ENCODE assay signal across 23 cellular contexts in the genomic region with DNA sequence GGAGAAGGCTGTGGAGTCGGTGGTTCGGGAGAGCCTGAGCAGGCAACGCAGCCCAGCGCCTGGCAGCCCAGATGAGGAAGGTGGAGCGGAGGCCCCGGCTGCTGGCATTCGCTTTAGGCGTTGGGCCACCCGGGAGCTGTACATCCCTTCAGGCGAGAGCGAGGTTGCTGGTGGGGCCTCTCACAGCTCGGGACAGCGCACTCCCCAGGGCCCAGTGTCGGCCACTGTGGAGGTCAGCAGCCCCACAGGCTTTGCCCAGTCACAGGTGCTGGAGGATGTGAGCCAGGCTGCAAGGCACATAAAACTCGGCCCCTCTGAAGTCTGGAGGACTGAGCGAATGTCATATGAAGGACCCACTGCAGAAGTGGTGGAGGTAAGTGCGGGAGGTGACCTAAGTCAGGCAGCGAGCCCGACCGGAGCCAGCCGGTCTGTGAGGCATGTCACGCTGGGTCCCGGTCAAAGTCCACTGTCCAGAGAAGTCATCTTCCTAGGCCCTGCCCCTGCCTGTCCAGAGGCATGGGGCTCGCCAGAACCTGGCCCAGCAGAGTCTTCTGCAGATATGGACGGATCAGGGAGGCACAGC. TPM values are rescaled to one million over a fixed set of nuclear protein-coding genes. Genes with fewer than 3 reads are reported as not detected.
DNase-seq lines count a peak whose midpoint lies in the region; ATAC-seq and TF ChIP-seq lines count a peak whose summit lies in the region.
"Had no signal": no experiment of that assay in that cellular context is flagged by ENCODE, and none has a peak within 500 bp of the region (broad histone marks: within the 10 kb centered on the region; RNA-seq: fewer than 3 reads in every experiment).

No MANE protein-coding gene starts in this region.

- no peaks in the 10 kb centered on the region for H3K9me3 Mint-ChIP-seq in naive thymus-derived CD4-positive, alpha-beta T cell
- H3K9me3 Mint-ChIP-seq: activated naive CD8-positive, alpha-beta T cell treated with anti-CD3 and anti-CD28 coated beads, Interleukin-2, amount 10 ng/mL, durations not matched to agents 7 days and 5 days; mesothelial cell of epicardium had no signal

- no peak overlapping the region for H3K4me3 Mint-ChIP-seq in naive thymus-derived CD4-positive, alpha-beta T cell
- H3K4me3 Mint-ChIP-seq: activated naive CD8-positive, alpha-beta T cell treated with anti-CD3 and anti-CD28 coated beads, Interleukin-2, amount 10 ng/mL, durations not matched to agents 7 days and 5 days; mesothelial cell of epicardium had no signal

- no peaks in the 10 kb centered on the region for H3K36me3 Mint-ChIP-seq in naive thymus-derived CD4-positive, alpha-beta T cell
- H3K36me3 Mint-ChIP-seq: activated naive CD8-positive, alpha-beta T cell treated with anti-CD3 and anti-CD28 coated beads, Interleukin-2, amount 10 ng/mL, durations not matched to agents 7 days and 5 days had no signal

- TF ChIP-seq CTCF in transverse colon (IDR thresholded peaks at IDR 0.05): no peak

- H3K4me3 ChIP-seq in naive thymus-derived CD4-positive, alpha-beta T cell (ENCODE audit: low read length): no peak overlapping the region
- no peak overlapping the region for H3K4me3 ChIP-seq in transverse colon
- H3K4me3 ChIP-seq: Peyer's patch, thyroid gland had no signal

- no peaks in the 10 kb centered on the region for H3K27me3 ChIP-seq in naive thymus-derived CD4-positive, alpha-beta T cell (ENCODE audit: control insufficient read depth in 2 of 2, insufficient read depth in 2 of 2, low read length in 2 of 2)
- H3K27me3 ChIP-seq in transverse colon: no peaks in the 10 kb centered on the region
- H3K27me3 ChIP-seq: Peyer's patch, thyroid gland had no signal

- no peaks in the 10 kb centered on the region for H3K27me3 Mint-ChIP-seq in naive thymus-derived CD4-positive, alpha-beta T cell

- peak; percentile 52 for ATAC-seq in left ventricle myocardium superior
- ATAC-seq in naive thymus-derived CD4-positive, alpha-beta T cell: peak; percentile 26
- no peak for ATAC-seq in HG02870 (IDR thresholded peaks at IDR 0.05; ENCODE audit: unreplicated experiment)
- ATAC-seq: esophagus mucosa had no signal

- DNase-seq in activated effector memory CD4-positive, alpha-beta T cell treated with anti-CD3 and anti-CD28 coated beads, Interleukin-2, amount 50 U/mL, for 16 hours: peak; percentile 58
- DNase-seq in activated effector memory CD4-positive, alpha-beta T cell treated with Interleukin-2 at 50 U/mL for 16 hours: no peak
- DNase-seq in left ventricle myocardium superior (no peak), transverse colon (no peak), DMS 273 (lab: John Stamatoyannopoulos, UW; ENCODE audit: unreplicated experiment) (no peak), NCI-H2171 treated with DMSO at 0.1 percent for 48 hours (lab: John Stamatoyannopoulos, UW) (no peak)
- DNase-seq in naive thymus-derived CD4-positive, alpha-beta T cell: no peak
- DNase-seq: 8988T; activated naive CD8-positive, alpha-beta T cell treated with anti-CD3 and anti-CD28 coated beads, Interleukin-2, amount 10 ng/mL, durations not matched to agents 7 days and 5 days; AML-193; DND-41; effector CD8-positive, alpha-beta T cell; kidney glomerular epithelial cell; NCI-H1105; NCI-H2081 treated with DMSO at 0.1 percent for 48 hours; SK-N-SH; stimulated activated CD4-positive, alpha-beta T cell treated with anti-CD3 and anti-CD28 coated beads, Interleukin-2, amount 100 ng/mL, for 48 hours; stimulated activated naive CD4-positive, alpha-beta T cell treated with Interleukin-2 at 50 U/mL for 16 hours; thyroid gland had no signal

- H3K27ac ChIP-seq in naive thymus-derived CD4-positive, alpha-beta T cell (ENCODE audit: low read depth, low read length): no peak overlapping the region
- H3K27ac ChIP-seq in transverse colon: peak overlapping the region; percentile 12 to 92 (median 82)
- H3K27ac ChIP-seq: thyroid gland had no signal

- H3K4me1 ChIP-seq in naive thymus-derived CD4-positive, alpha-beta T cell (ENCODE audit: control insufficient read depth in 2 of 2, insufficient read depth in 2 of 2, low read length in 2 of 2): no peaks in the 10 kb centered on the region
- H3K4me1 ChIP-seq in transverse colon: peaks cover 0 to 6% (median 0%) of the 10 kb centered on the region in 4 donors
- H3K4me1 ChIP-seq: Peyer's patch had no signal

- no peak overlapping the region for H3K27ac Mint-ChIP-seq in naive thymus-derived CD4-positive, alpha-beta T cell
- H3K27ac Mint-ChIP-seq: activated naive CD8-positive, alpha-beta T cell treated with anti-CD3 and anti-CD28 coated beads, Interleukin-2, amount 10 ng/mL, durations not matched to agents 7 days and 5 days; mesothelial cell of epicardium had no signal

- intact Hi-C loops in left ventricle myocardium superior (cut with micrococcal nuclease): no loop called here
- intact Hi-C loops in naive thymus-derived CD4-positive, alpha-beta T cell (cut with micrococcal nuclease): no loop called here
- intact Hi-C loops in transverse colon (cut with DNase I; ENCODE audit: low total_unique reads): no loop called here

- H3K36me3 ChIP-seq in naive thymus-derived CD4-positive, alpha-beta T cell (ENCODE audit: control insufficient read depth in 2 of 3, insufficient read depth in 3 of 3, low read length in 3 of 3): no peaks in the 10 kb centered on the region
- H3K36me3 ChIP-seq in transverse colon: peaks cover 0 to 4% (median 0%) of the 10 kb centered on the region in 4 donors

- TF ChIP-seq EP300 in transverse colon (IDR thresholded peaks at IDR 0.05; ENCODE audit: low read depth): no peak

- POLR2A ChIA-PET in naive thymus-derived CD4-positive, alpha-beta T cell (lab: Charles Lee): no interaction called here

- TF ChIP-seq POLR2A in transverse colon (IDR thresholded peaks at IDR 0.05): no peak

- H3K4me1 Mint-ChIP-seq in naive thymus-derived CD4-positive, alpha-beta T cell: no peaks in the 10 kb centered on the region
- H3K4me1 Mint-ChIP-seq: activated naive CD8-positive, alpha-beta T cell treated with anti-CD3 and anti-CD28 coated beads, Interleukin-2, amount 10 ng/mL, durations not matched to agents 7 days and 5 days had no signal

- in situ Hi-C loops in transverse colon (cut with MboI; ENCODE audit: low pct_ligation_motif_present in 1 of 4, low pct_unique_long_range_greater_than_20kb in 1 of 4, low sequenced_read_pairs in 3 of 4): no loop called here

- 80 to 88% methylated on average over 1 to 23 of the region's 25 CpGs for WGBS in transverse colon (ENCODE audit: low coverage in 1 of 2), 2 donors

- H3K9me3 ChIP-seq in naive thymus-derived CD4-positive, alpha-beta T cell (ENCODE audit: control insufficient read depth in 2 of 3, low read length in 3 of 3): no peaks in the 10 kb centered on the region
- H3K9me3 ChIP-seq in transverse colon: no peaks in the 10 kb centered on the region
- H3K9me3 ChIP-seq: Peyer's patch, SK-N-SH, thyroid gland had no signal

- CTCF ChIA-PET in naive thymus-derived CD4-positive, alpha-beta T cell (lab: Charles Lee): no interaction called here

RNA-seq across cellular contexts. Expression of gene SYNM, which starts 26.7 kb away (rescaled TPM):
- total RNA-seq in left ventricle myocardium superior (329 TPM), transverse colon (100 to 1,000 TPM in 2 of 4 donors, 10 to 100 TPM in 2; 98.3 to 414 (median 158) TPM)
- total RNA-seq in naive thymus-derived CD4-positive, alpha-beta T cell: 1 to 10 TPM in 4 of 5 experiments, under 1 TPM in 1; 0.53 to 6.0 (median 2.2) TPM
- polyA plus RNA-seq in naive thymus-derived CD4-positive, alpha-beta T cell: under 1 TPM; 0.17 to 0.21 TPM

Comparison
In these comparisons a context has a peak if more than half of its experiments do, and no peak if none do; other contexts are left out.
1. RNA of gene SYNM, which starts 26.7 kb away (total RNA-seq): 329 TPM in left ventricle myocardium superior (single experiment) and 98.3 to 414 TPM in transverse colon; 0.53 to 6.0 TPM in naive thymus-derived CD4-positive, alpha-beta T cell; every median in the first group is over 10 times any median in the second.